ENCODE assay signal across 32 cellular contexts in the genomic region with DNA sequence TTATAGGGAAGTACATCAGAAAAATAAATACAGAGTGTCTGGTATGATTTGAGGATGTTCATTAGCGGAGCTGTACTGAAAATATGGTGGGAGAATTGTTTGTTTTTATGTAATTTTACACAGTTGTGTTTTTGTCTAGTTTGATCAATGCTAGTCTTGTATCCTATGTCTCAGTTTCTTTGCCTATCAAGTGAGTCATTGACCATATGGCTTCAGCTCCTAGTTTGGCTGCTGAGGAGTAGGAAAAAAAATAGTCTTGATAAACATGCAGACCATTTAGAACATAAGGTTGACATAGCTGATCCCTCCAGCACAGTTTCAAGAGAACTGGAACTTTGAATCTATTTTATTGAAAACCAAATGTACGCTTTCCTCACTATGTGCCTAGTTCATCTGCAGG.
"Had no signal": no experiment of that assay in that cellular context is flagged by ENCODE, and none has a peak within 500 bp of the region (broad histone marks: within the 10 kb centered on the region; RNA-seq: fewer than 3 reads in every experiment).

No MANE protein-coding gene starts in this region.

- H3K4me3 ChIP-seq: pancreas, prostate gland, sigmoid colon, thyroid gland, upper lobe of left lung, vagina had no signal

- H3K27me3 ChIP-seq: brain microvascular endothelial cell, pancreas, sigmoid colon, thyroid gland, upper lobe of left lung, vagina had no signal

- H3K9me3 ChIP-seq: pancreas, prostate gland, sigmoid colon, thyroid gland, upper lobe of left lung, vagina had no signal

- H3K4me1 Mint-ChIP-seq: activated naive CD4-positive, alpha-beta T cell treated with anti-CD3 and anti-CD28 coated beads, Interleukin-2, amount 10 ng/mL, durations not matched to agents 7 days and 5 days; activated naive CD8-positive, alpha-beta T cell treated with anti-CD3 and anti-CD28 coated beads, Interleukin-2, amount 10 ng/mL, durations not matched to agents 7 days and 5 days; naive thymus-derived CD4-positive, alpha-beta T cell; stimulated activated memory B cell treated with anti-CD40 and anti-IgM and Interleukin-4, amounts not matched to agents 10 μg/mL and 1 μg/mL and 100 μg/mL, for 72 hours; stimulated activated naive CD8-positive, alpha-beta T cell treated with anti-CD3 and anti-CD28 coated beads, Interleukin-15, amount 100 ng/mL, for 72 hours had no signal

- H3K27ac Mint-ChIP-seq: activated naive CD4-positive, alpha-beta T cell treated with anti-CD3 and anti-CD28 coated beads, Interleukin-2, amount 10 ng/mL, durations not matched to agents 7 days and 5 days; activated naive CD8-positive, alpha-beta T cell treated with anti-CD3 and anti-CD28 coated beads, Interleukin-2, amount 10 ng/mL, durations not matched to agents 7 days and 5 days; activated T-cell treated with anti-CD3 and anti-CD28 coated beads, Interleukin-2, amount 50 U/mL, for 24 hours; naive thymus-derived CD4-positive, alpha-beta T cell; stimulated activated memory B cell treated with anti-CD40 and anti-IgM and Interleukin-4, amounts not matched to agents 10 μg/mL and 1 μg/mL and 100 μg/mL, for 72 hours; stimulated activated naive CD8-positive, alpha-beta T cell treated with anti-CD3 and anti-CD28 coated beads, Interleukin-15, amount 100 ng/mL, for 72 hours had no signal

- H3K27ac ChIP-seq: brain microvascular endothelial cell, pancreas, prostate gland, sigmoid colon, thyroid gland, upper lobe of left lung, vagina, VCaP had no signal

- H3K4me3 Mint-ChIP-seq: activated naive CD4-positive, alpha-beta T cell treated with anti-CD3 and anti-CD28 coated beads, Interleukin-2, amount 10 ng/mL, durations not matched to agents 7 days and 5 days; activated naive CD8-positive, alpha-beta T cell treated with anti-CD3 and anti-CD28 coated beads, Interleukin-2, amount 10 ng/mL, durations not matched to agents 7 days and 5 days; activated T-cell treated with anti-CD3 and anti-CD28 coated beads, Interleukin-2, amount 50 U/mL, for 24 hours; naive thymus-derived CD4-positive, alpha-beta T cell; neural crest cell; stimulated activated memory B cell treated with anti-CD40 and anti-IgM and Interleukin-4, amounts not matched to agents 10 μg/mL and 1 μg/mL and 100 μg/mL, for 72 hours; stimulated activated naive CD8-positive, alpha-beta T cell treated with anti-CD3 and anti-CD28 coated beads, Interleukin-15, amount 100 ng/mL, for 72 hours had no signal

- H3K36me3 Mint-ChIP-seq: activated naive CD4-positive, alpha-beta T cell treated with anti-CD3 and anti-CD28 coated beads, Interleukin-2, amount 10 ng/mL, durations not matched to agents 7 days and 5 days; activated naive CD8-positive, alpha-beta T cell treated with anti-CD3 and anti-CD28 coated beads, Interleukin-2, amount 10 ng/mL, durations not matched to agents 7 days and 5 days; naive thymus-derived CD4-positive, alpha-beta T cell; stimulated activated memory B cell treated with anti-CD40 and anti-IgM and Interleukin-4, amounts not matched to agents 10 μg/mL and 1 μg/mL and 100 μg/mL, for 72 hours had no signal

- H3K27me3 Mint-ChIP-seq: activated naive CD4-positive, alpha-beta T cell treated with anti-CD3 and anti-CD28 coated beads, Interleukin-2, amount 10 ng/mL, durations not matched to agents 7 days and 5 days; activated naive CD8-positive, alpha-beta T cell treated with anti-CD3 and anti-CD28 coated beads, Interleukin-2, amount 10 ng/mL, durations not matched to agents 7 days and 5 days; activated T-cell treated with anti-CD3 and anti-CD28 coated beads, Interleukin-2, amount 50 U/mL, for 24 hours; naive thymus-derived CD4-positive, alpha-beta T cell; stimulated activated memory B cell treated with anti-CD40 and anti-IgM and Interleukin-4, amounts not matched to agents 10 μg/mL and 1 μg/mL and 100 μg/mL, for 72 hours; stimulated activated naive CD8-positive, alpha-beta T cell treated with anti-CD3 and anti-CD28 coated beads, Interleukin-15, amount 100 ng/mL, for 72 hours had no signal

- DNase-seq: activated CD4-positive, alpha-beta T cell treated with anti-CD3 and anti-CD28 coated beads for 4 hours; activated CD4-positive, alpha-beta T cell treated with anti-CD3 and anti-CD28 coated beads, Interleukin-2, amount 50 U/mL, for 48 hours; activated CD8-positive, alpha-beta memory T cell treated with anti-CD3 and anti-CD28 coated beads, Interleukin-2, amount 50 U/mL, for 48 hours; activated gamma-delta T cell; activated naive CD4-positive, alpha-beta T cell treated with anti-CD3 and anti-CD28 coated beads, Interleukin-2, amount 10 ng/mL, durations not matched to agents 7 days and 5 days; activated naive CD8-positive, alpha-beta T cell treated with anti-CD3 and anti-CD28 coated beads, Interleukin-2, amount 10 ng/mL, durations not matched to agents 7 days and 5 days; activated T-cell treated with anti-CD3 and anti-CD28 coated beads, Interleukin-2, amount 50 U/mL, for 24 hours; amniotic stem cell; brain microvascular endothelial cell; caudate nucleus; glutamatergic neuron; kidney; left colon; mammary epithelial cell; midbrain; naive thymus-derived CD4-positive, alpha-beta T cell; nucleus accumbens; pancreas; retina; sigmoid colon; small intestine; stimulated activated CD4-positive, alpha-beta T cell treated with anti-CD3 and anti-CD28 coated beads, Interleukin-4, amount 100 ng/mL, for 24 hours; stimulated activated CD8-positive, alpha-beta memory T cell treated with anti-CD3 and anti-CD28 coated beads, Interleukin-4, amount 100 ng/mL, for 48 hours; stimulated activated naive CD8-positive, alpha-beta T cell treated with anti-CD3 and anti-CD28 coated beads, Interleukin-15, amount 100 ng/mL, for 72 hours; thyroid gland; upper lobe of left lung had no signal

- ATAC-seq: esophagus mucosa; left colon; naive thymus-derived CD4-positive, alpha-beta T cell; pancreas; stimulated activated memory B cell treated with anti-CD40 and anti-IgM and Interleukin-4, amounts not matched to agents 10 μg/mL and 1 μg/mL and 100 μg/mL, for 72 hours; stimulated activated naive CD8-positive, alpha-beta T cell treated with anti-CD3 and anti-CD28 coated beads, Interleukin-15, amount 100 ng/mL, for 72 hours had no signal

- H3K36me3 ChIP-seq: brain microvascular endothelial cell, pancreas, prostate gland, sigmoid colon, thyroid gland, upper lobe of left lung, vagina had no signal

- H3K4me1 ChIP-seq: pancreas, prostate gland, sigmoid colon, thyroid gland, upper lobe of left lung, vagina had no signal
